ENCODE assay signal across 10 cellular contexts in genomic region chr7:97951532-97951931, GRCh38. TPM values are rescaled to one million over a fixed set of nuclear protein-coding genes. Genes with fewer than 3 reads are reported as not detected.
DNase-seq lines count a peak whose midpoint lies in the region; ATAC-seq, FAIRE-seq and TF ChIP-seq lines count a peak whose summit lies in the region.
"Not testable (repeated sequence)": the region's sequence is repeated elsewhere in the genome, so short reads cannot be mapped to it uniquely, and the experiment has no call there.
"Had no signal": no experiment of that assay in that cellular context is flagged by ENCODE, and none has a peak within 500 bp of the region (broad histone marks: within the 10 kb centered on the region; RNA-seq: fewer than 3 reads in every experiment).

No MANE protein-coding gene starts in this region.

- DNase-seq in ELF-1 (ENCODE audit: low read depth, low spot score) = peak; percentile 77
- DNase-seq in LoVo (ENCODE audit: low spot score) = peak; percentile 41
- peak; percentile 69 to 86 for DNase-seq in NCI-H526 (lab: John Stamatoyannopoulos, UW)
- not testable (repeated sequence) for DNase-seq in H1 (ENCODE audit: low read depth in 1 of 2, low spot score in 2 of 2)
- DNase-seq in left colon = peak; percentile 55 to 56
- peak; percentile 91 to 96 for DNase-seq in trophoblast cell

- not testable (repeated sequence) for FAIRE-seq in H1 (lab: Jason Lieb, UNC)

- not testable (repeated sequence) for TF ChIP-seq CTCF in VCaP (conservative IDR thresholded peaks at IDR 0.05); H1 (IDR thresholded peaks at IDR 0.05; ENCODE audit: control extremely low read depth in 1 of 3, insufficient read depth in 1 of 3, low read depth in 1 of 3, low read length in 3 of 3)

- H3K23ac ChIP-seq in H1 (ENCODE audit: insufficient read length); trophoblast cell (ENCODE audit: low read length): not testable (repeated sequence)

- not testable (repeated sequence) for H3K79me1 ChIP-seq in H1 (ENCODE audit: low read depth, low read length); trophoblast cell (ENCODE audit: low read length)

- H2AK5ac ChIP-seq in H1 (ENCODE audit: low read depth, low read length); trophoblast cell (ENCODE audit: low read length): not testable (repeated sequence)

- H3K9ac ChIP-seq in H1 (replicated peaks in 1 of 4; ENCODE audit: extremely low read depth in 1 of 4, low read depth in 3 of 4, low read length in 3 of 4); trophoblast cell (ENCODE audit: low read length): not testable (repeated sequence)

- not testable (repeated sequence) for H3K79me2 ChIP-seq in H1 (ENCODE audit: control insufficient read depth in 1 of 2, insufficient read depth in 2 of 2, low read length in 2 of 2); trophoblast cell (ENCODE audit: control insufficient read depth, insufficient read depth, low read length, poor library complexity)

- TF ChIP-seq EP300 in H1 (IDR thresholded peaks at IDR 0.05; ENCODE audit: borderline replicate concordance in 1 of 2, low read depth in 2 of 2, low read length in 2 of 2) = not testable (repeated sequence)

- not testable (repeated sequence) for H2BK20ac ChIP-seq in H1 (ENCODE audit: low read length)

- H2AFZ ChIP-seq in H1 (ENCODE audit: low read length); trophoblast cell (ENCODE audit: insufficient read depth, low read length, poor library complexity): not testable (repeated sequence)

- not testable (repeated sequence) for H3K23me2 ChIP-seq in H1 (ENCODE audit: low read depth, low read length)

- H3K18ac ChIP-seq in H1 (ENCODE audit: extremely low read depth, low read length); trophoblast cell (ENCODE audit: low read length): not testable (repeated sequence)

- H3K9me3 ChIP-seq in H1 (ENCODE audit: insufficient read depth in 2 of 2, low read depth in 1 of 2, low read length in 1 of 2); trophoblast cell (ENCODE audit: insufficient read depth, low read depth, low read length): not testable (repeated sequence)

- not testable (repeated sequence) for H2BK120ac ChIP-seq in H1 (replicated peaks; ENCODE audit: low read depth, low read length); trophoblast cell (ENCODE audit: insufficient read depth, low read length, poor library complexity)

- not testable (repeated sequence) for TF ChIP-seq POLR2A in H1 (IDR thresholded peaks at IDR 0.05; ENCODE audit: control extremely low read depth in 1 of 2, low read depth in 2 of 2, low read length in 2 of 2)

- not testable (repeated sequence) for H2BK15ac ChIP-seq in H1 (ENCODE audit: low read length)

- not testable (repeated sequence) for H3K56ac ChIP-seq in H1 (replicated peaks; ENCODE audit: insufficient read length, low read depth, low read length)

- not testable (repeated sequence) for H2BK5ac ChIP-seq in H1 (ENCODE audit: low read depth, low read length); trophoblast cell (ENCODE audit: low read depth, low read length, poor library complexity)

- H2BK12ac ChIP-seq in H1 (ENCODE audit: low read depth, low read length); trophoblast cell (ENCODE audit: low read length): not testable (repeated sequence)

- H4K91ac ChIP-seq in H1 (replicated peaks; ENCODE audit: insufficient read length, low read length); trophoblast cell (ENCODE audit: low read depth, low read length): not testable (repeated sequence)

- peak overlapping the region; percentile 44 for H3K27ac ChIP-seq in VCaP
- not testable (repeated sequence) for H3K27ac ChIP-seq in H1 (ENCODE audit: low read depth, low read length); trophoblast cell (ENCODE audit: low read depth, low read length)

- H4K8ac ChIP-seq in H1 (ENCODE audit: extremely low read depth, insufficient read depth, low read length); trophoblast cell (ENCODE audit: low read depth, low read length): not testable (repeated sequence)

- not testable (repeated sequence) for H3K36me3 ChIP-seq in H1 (ENCODE audit: control insufficient read depth in 2 of 4, insufficient read depth in 4 of 4, low read length in 3 of 4); trophoblast cell (ENCODE audit: control insufficient read depth in 1 of 2, insufficient read depth in 2 of 2, low read length in 2 of 2)

- peak; percentile 70 for ATAC-seq in left colon

- H3K4ac ChIP-seq in H1 (replicated peaks; ENCODE audit: insufficient read length, low read depth, low read length); trophoblast cell (ENCODE audit: low read depth, low read length): not testable (repeated sequence)

- not testable (repeated sequence) for H4K5ac ChIP-seq in H1 (ENCODE audit: insufficient read length, low read depth, low read length)

- intact Hi-C loops in left colon (cut with DNase I, micrococcal nuclease) = not testable (repeated sequence)

- H3K4me2 ChIP-seq in H1 (ENCODE audit: insufficient read depth in 1 of 2, low read depth in 2 of 2, low read length in 2 of 2) = not testable (repeated sequence)
- peak overlapping the region; percentile 20 for H3K4me2 ChIP-seq in trophoblast cell (ENCODE audit: low read length)

- H3K4me3 ChIP-seq in H1 (ENCODE audit: extremely low read depth in 1 of 4, insufficient read depth in 2 of 4, low read depth in 3 of 4, low read length in 4 of 4); trophoblast cell (ENCODE audit: low read depth, low read length): not testable (repeated sequence)

- not testable (repeated sequence) for TF ChIP-seq RAD21 in H1 (IDR thresholded peaks at IDR 0.05 in 1 of 2, conservative IDR thresholded peaks at IDR 0.05 in 1 of 2; ENCODE audit: low read depth in 2 of 2, low read length in 2 of 2)

- not testable (repeated sequence) for H4K12ac ChIP-seq in trophoblast cell (ENCODE audit: low read depth, low read length)

- not testable (repeated sequence) for H3K4me1 ChIP-seq in H1 (replicated peaks in 1 of 4; ENCODE audit: control insufficient read depth in 3 of 4, insufficient read depth in 4 of 4, low read length in 3 of 4)
- peaks cover 11 to 13% of the 10 kb centered on the region in 2 experiments for H3K4me1 ChIP-seq in trophoblast cell (ENCODE audit: control insufficient read depth in 1 of 2, insufficient read depth in 2 of 2, low read length in 2 of 2)

- H3K14ac ChIP-seq in H1 (ENCODE audit: insufficient read length); trophoblast cell (ENCODE audit: low read length): not testable (repeated sequence)

- H3K27me3 ChIP-seq in H1 (replicated peaks in 1 of 4; ENCODE audit: control insufficient read depth in 3 of 4, extremely low read depth in 1 of 4, insufficient read depth in 3 of 4, low read length in 3 of 4); trophoblast cell (ENCODE audit: insufficient read depth, low read length): not testable (repeated sequence)

- CTCF ChIA-PET in H1 (lab: Charles Lee; ENCODE audit: partially characterized antibody) = interaction anchor here (1.5 kb wide), 1 partner anchor 62 kb away, joined by 3 read pairs; no protein-coding TSS in a partner anchor

- 73% methylated on average over 9 of the region's 9 CpGs; no CpG with 5 or more reads in 1 of the 2 experiments for WGBS in H1 (ENCODE audit: extremely low coverage in 1 of 2, insufficient coverage in 1 of 2, insufficient read length in 1 of 2, insufficient replicate concordance in 2 of 2, low coverage in 1 of 2, low lambda C conversion rate in 2 of 2, missing lambda C conversion rate in 1 of 2), 2 experiments
- WGBS in trophoblast cell (ENCODE audit: extremely low coverage, insufficient coverage, insufficient read length) = no CpG with 5 or more reads among the region's 9 CpGs

- POLR2A ChIA-PET in H1 (lab: Charles Lee; ENCODE audit: partially characterized antibody) = interaction anchor here (0.8 to 1.1 kb wide), 2 partner anchors 12 to 20 kb away, joined by 3 read pairs; no protein-coding TSS in a partner anchor

- H4K20me1 ChIP-seq in H1 (replicated peaks in 1 of 2; ENCODE audit: control insufficient read depth in 1 of 2, insufficient read depth in 2 of 2, low read length in 2 of 2) = not testable (repeated sequence)

TF ChIP-seq in H1, 55 proteins besides CTCF, POLR2A, EP300 and RAD21:
- TF ChIP-seq, protein P1, sequence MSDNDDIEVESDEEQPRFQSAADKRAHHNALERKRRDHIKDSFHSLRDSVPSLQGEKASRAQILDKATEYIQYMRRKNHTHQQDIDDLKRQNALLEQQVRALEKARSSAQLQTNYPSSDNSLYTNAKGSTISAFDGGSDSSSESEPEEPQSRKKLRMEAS (IDR thresholded peaks at IDR 0.05) = 0 out of 2 replicates have a peak, but pooled peaks have one; percentile 20

RNA-seq across cellular contexts. Expression of gene OCM2, which starts 38.5 kb away (rescaled TPM):
- not detected in 2 replicates for total RNA-seq in H1 (2021; fragmentation: NEBNext Ultra II Directional; extraction: Animal tissue kit (Norgen Biotek cat#: 25700))
- not detected in 2 replicates for polyA plus RNA-seq in H1 (2011; rRNA removed)
- polyA plus RNA-seq in H1 (2011; cell fraction: cytosol; rRNA removed) = not detected
- polyA plus RNA-seq in H1 (2011; cell fraction: nucleus; rRNA removed) = not detected
- polyA plus RNA-seq in H1 (2012, experiment 1 of 2) = not detected in 4 replicates
- polyA plus RNA-seq in H1 (2012, experiment 2 of 2) = not detected
- polyA plus RNA-seq in H1 (2013, experiment 1 of 2) = not detected
- not detected for polyA plus RNA-seq in H1 (2013, experiment 2 of 2)
- not detected in 2 replicates for polyA minus RNA-seq in H1 (2011; rRNA and poly(A)+ RNA removed)
- not detected for polyA minus RNA-seq in H1 (2011; cell fraction: cytosol; rRNA and poly(A)+ RNA removed)
- not detected for polyA minus RNA-seq in H1 (2011; cell fraction: nucleus; rRNA and poly(A)+ RNA removed)
- total RNA-seq in left colon = not detected
- not detected in 2 replicates for polyA plus RNA-seq in trophoblast cell (2013)
- total RNA-seq: CD8-positive, alpha-beta memory T cell; GM12878 had no signal
- polyA plus RNA-seq: CD8-positive, alpha-beta memory T cell; GM12878; IgD-negative memory B cell had no signal
